Comparison of ENCODE assay signal across 6 cellular contexts in the genomic region with DNA sequence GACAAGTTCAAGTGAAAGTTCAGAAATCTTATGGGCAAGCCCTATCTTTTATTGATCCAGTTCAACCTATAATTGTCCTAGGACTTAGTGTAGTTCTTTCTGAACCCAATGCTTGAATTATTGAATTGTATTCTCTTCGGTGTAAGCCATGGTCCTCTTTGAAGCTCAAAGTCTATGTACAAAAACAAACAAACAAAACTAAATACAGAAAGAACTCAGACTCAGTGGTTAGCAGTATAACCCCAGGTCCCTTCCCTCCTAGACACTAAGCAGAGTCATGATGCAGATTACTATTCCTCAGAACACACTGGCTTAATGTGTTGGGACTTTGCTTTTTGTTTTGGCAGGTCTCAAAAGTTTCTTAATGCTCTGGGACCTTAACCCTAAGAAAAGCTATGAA.
"Had no signal": no experiment of that assay in that cellular context is flagged by ENCODE, and none has a peak within 500 bp of the region (broad histone marks: within the 10 kb centered on the region; RNA-seq: fewer than 3 reads in every experiment).

No MANE protein-coding gene starts in this region.

- H3K27ac ChIP-seq: HL-60, KMS-11 had no signal

- H3K4me2 ChIP-seq: KMS-11 had no signal

- DNase-seq: IMR-90, KBM-7, KG1 had no signal

- H3K4me3 ChIP-seq: K562 had no signal

- FAIRE-seq: K562 had no signal

- ATAC-seq: K562 had no signal

- H3K9ac ChIP-seq: KMS-11 had no signal
